In genomic region chr11:64204464-64204989, GRCh38 we compare ENCODE assay signal across 8 cellular contexts. TPM values are rescaled to one million over a fixed set of nuclear protein-coding genes. Genes with fewer than 3 reads are reported as not detected.
DNase-seq lines count a peak whose midpoint lies in the region; ATAC-seq, FAIRE-seq and TF ChIP-seq lines count a peak whose summit lies in the region.

No MANE protein-coding gene starts in this region.

- peak overlapping the region; percentile 20 for H3K4me2 ChIP-seq in astrocyte (ENCODE audit: low read length)

- no peaks in the 10 kb centered on the region for H3K9me3 Mint-ChIP-seq in T-helper 2 cell treated with Interferon-gamma antibody and Interleukin-4, amounts not matched to agents 5 μg/mL and 100 μg/mL, for 36 hours
- H3K9me3 Mint-ChIP-seq in astrocyte (ENCODE audit: unreplicated experiment), result no peaks in the 10 kb centered on the region

- peaks cover 42% of the 10 kb centered on the region for H4K20me1 ChIP-seq in astrocyte (ENCODE audit: insufficient read depth, low read length)

- ATAC-seq in right cardiac atrium (peak; percentile 49 to 51), sciatic nerve (peak; percentile 80), HG03139 (IDR thresholded peaks at IDR 0.05; ENCODE audit: unreplicated experiment) (no peak), HG02885 (IDR thresholded peaks at IDR 0.05; ENCODE audit: poor library complexity, unreplicated experiment) (no peak)

- peak overlapping the region; percentile 65 for H3K27ac Mint-ChIP-seq in T-helper 2 cell treated with Interferon-gamma antibody and Interleukin-4, amounts not matched to agents 5 μg/mL and 100 μg/mL, for 36 hours
- H3K27ac Mint-ChIP-seq in astrocyte (ENCODE audit: unreplicated experiment), result peak overlapping the region; percentile 23

- H3K27me3 ChIP-seq in astrocyte (ENCODE audit: insufficient read depth, low read length) (no peaks in the 10 kb centered on the region), right cardiac atrium (ENCODE audit: control insufficient read depth, insufficient read depth) (no peaks in the 10 kb centered on the region)

- H3K4me1 ChIP-seq in astrocyte (ENCODE audit: insufficient read depth, low read length), result peaks cover 25% of the 10 kb centered on the region
- no peaks in the 10 kb centered on the region for H3K4me1 ChIP-seq in right cardiac atrium (ENCODE audit: control insufficient read depth, insufficient read depth, low read length)

- peaks cover 42% of the 10 kb centered on the region for H3K36me3 ChIP-seq in astrocyte (ENCODE audit: insufficient read depth, low read length)

- intact Hi-C loops in right cardiac atrium (cut with DNase I) (loop anchor here in 1 of 4 donors (2.0 kb wide), 1 partner anchor 96 kb away; the partner anchor contains the start of gene CATSPERZ), sciatic nerve (cut with DNase I) (loop anchor here (10.0 kb wide), 1 partner anchor 90 kb away; the partner anchor contains the start of gene KCNK4)

- H3K4me3 Mint-ChIP-seq in T-helper 2 cell treated with Interferon-gamma antibody and Interleukin-4, amounts not matched to agents 5 μg/mL and 100 μg/mL, for 36 hours, result peak overlapping the region; percentile 55
- H3K4me3 Mint-ChIP-seq in astrocyte (ENCODE audit: unreplicated experiment), result no peak overlapping the region

- H3K9ac ChIP-seq in astrocyte (ENCODE audit: low read length), result no peak overlapping the region

- peak; percentile 55 for FAIRE-seq in astrocyte (lab: Jason Lieb, UNC)

- no peaks in the 10 kb centered on the region for H3K79me2 ChIP-seq in astrocyte (ENCODE audit: insufficient read depth, low read length)

- H3K9me3 ChIP-seq in astrocyte (ENCODE audit: insufficient read depth, low read depth, low read length) (no peaks in the 10 kb centered on the region), right cardiac atrium (ENCODE audit: control insufficient read depth, low read length) (no peaks in the 10 kb centered on the region)

- 37% methylated on average over 7 of the region's 7 CpGs for WGBS in right cardiac atrium

- no peak overlapping the region for H2AFZ ChIP-seq in astrocyte (ENCODE audit: low read depth, low read length)

- DNase-seq in NCI-H2107 treated with DMSO at 0.1 percent for 48 hours (lab: John Stamatoyannopoulos, UW; ENCODE audit: unreplicated experiment), result peak; percentile 91
- DNase-seq in T-helper 2 cell treated with Interferon-gamma antibody and Interleukin-4, amounts not matched to agents 5 μg/mL and 100 μg/mL, for 36 hours (ENCODE audit: low spot score), result peak; percentile 64
- peak; percentile 88 for DNase-seq in astrocyte (ENCODE audit: low read depth)
- DNase-seq in right cardiac atrium, result peak; percentile 88 to 94 (median 92)
- DNase-seq in sciatic nerve (ENCODE audit: low spot score), result peak; percentile 93

- TF ChIP-seq CTCF in GM12873 (IDR thresholded peaks at IDR 0.05; ENCODE audit: insufficient read depth, low read depth, low read length, missing control alignments) (peak; percentile 78), astrocyte (IDR thresholded peaks at IDR 0.05; ENCODE audit: insufficient read depth, low read depth, low read length) (peak; percentile 84)

- peaks cover 74% of the 10 kb centered on the region for H3K36me3 Mint-ChIP-seq in T-helper 2 cell treated with Interferon-gamma antibody and Interleukin-4, amounts not matched to agents 5 μg/mL and 100 μg/mL, for 36 hours (ENCODE audit: low read depth)
- H3K36me3 Mint-ChIP-seq in astrocyte (ENCODE audit: low read depth, unreplicated experiment), result peaks cover 23% of the 10 kb centered on the region

- H3K4me1 Mint-ChIP-seq in T-helper 2 cell treated with Interferon-gamma antibody and Interleukin-4, amounts not matched to agents 5 μg/mL and 100 μg/mL, for 36 hours (ENCODE audit: low read depth), result peaks cover 25% of the 10 kb centered on the region
- peaks cover 24% of the 10 kb centered on the region for H3K4me1 Mint-ChIP-seq in astrocyte (ENCODE audit: low read depth, unreplicated experiment)

- H3K27ac ChIP-seq in astrocyte (ENCODE audit: low read depth, low read length), result no peak overlapping the region
- no peak overlapping the region for H3K27ac ChIP-seq in right cardiac atrium (ENCODE audit: low read length)

- no peaks in the 10 kb centered on the region for H3K27me3 Mint-ChIP-seq in T-helper 2 cell treated with Interferon-gamma antibody and Interleukin-4, amounts not matched to agents 5 μg/mL and 100 μg/mL, for 36 hours (ENCODE audit: low read depth)
- H3K27me3 Mint-ChIP-seq in astrocyte (ENCODE audit: low read depth, unreplicated experiment), result no peaks in the 10 kb centered on the region

- H3K4me3 ChIP-seq in astrocyte (ENCODE audit: insufficient read depth, low read depth, low read length) (no peak overlapping the region), right cardiac atrium (ENCODE audit: low read length) (no peak overlapping the region)

RNA-seq across cellular contexts. Expression of gene FERMT3, which starts 2.0 kb away (rescaled TPM):
- total RNA-seq in astrocyte (1.3 and 1.6 TPM in 2 replicates), right cardiac atrium (10 to 100 TPM in 3 of 4 donors, 1 to 10 TPM in 1; 5.9 to 17.5 (median 12.3) TPM), sciatic nerve (20.7 TPM)
- polyA plus RNA-seq in right cardiac atrium, result 5.2 TPM

RNA-seq across cellular contexts. Expression of gene STIP1, which starts 18.6 kb away (rescaled TPM):
- total RNA-seq in astrocyte (179 and 200 TPM in 2 replicates), right cardiac atrium (100 to 1,000 TPM in 2 of 4 donors, 10 to 100 TPM in 2; 93.0 to 170 (median 122) TPM), sciatic nerve (87.6 TPM)
- polyA plus RNA-seq in right cardiac atrium, result 99.7 TPM

RNA-seq across cellular contexts. Expression of gene TRPT1, which starts 21.5 kb away (rescaled TPM):
- total RNA-seq in astrocyte (28.8 and 29.4 TPM in 2 replicates), right cardiac atrium (10 to 100 TPM; 55.3 to 78.1 (median 67.4) TPM), sciatic nerve (20.6 TPM)
- 95.4 TPM for polyA plus RNA-seq in right cardiac atrium

RNA-seq across cellular contexts. Expression of gene NUDT22, which starts 21.5 kb away (rescaled TPM):
- 40.2 and 40.7 TPM in 2 replicates for total RNA-seq in astrocyte
- total RNA-seq in right cardiac atrium, result 10 to 100 TPM; 71.7 to 82.1 (median 78.1) TPM
- 65.7 TPM for polyA plus RNA-seq in right cardiac atrium
- 28.0 TPM for total RNA-seq in sciatic nerve

RNA-seq across cellular contexts. Expression of gene DNAJC4, which starts 25.8 kb away (rescaled TPM):
- total RNA-seq in astrocyte (23.8 and 25.7 TPM in 2 replicates), right cardiac atrium (10 to 100 TPM; 46.3 to 61.0 (median 49.5) TPM), sciatic nerve (30.4 TPM)
- polyA plus RNA-seq in right cardiac atrium, result 95.7 TPM

Comparison
In these comparisons a context has a peak if more than half of its experiments do, and no peak if none do; other contexts are left out.
1. ATAC-seq: peak in right cardiac atrium (2 of 2) and sciatic nerve (single experiment); none in HG03139 (single experiment) and HG02885 (single experiment).
2. Peak in every context shown above with its lines, with median percentiles within 50 percentile points of each other: DNase-seq.